Comparison of ENCODE assay signal across 1 cellular context in genomic region chr4:118278473-118279274, GRCh38.
A peak's percentile ranks its signal among the peaks of the same experiment; 100 is the strongest.
TF ChIP-seq lines count a peak whose summit lies in the region.

No MANE protein-coding gene starts in this region.

TF ChIP-seq in HepG2, 621 proteins besides CTCF, POLR2A, EP300 and RAD21 (continued from another document and continues in another):
- TF ChIP-seq ZFYVE20 (CRISPR knock-in tag; IDR thresholded peaks at IDR 0.05; ENCODE audit: borderline replicate concordance, low read depth) (peak; percentile 52; the same call in 1 of the 2 replicates), ZNF773 (CRISPR knock-in tag; IDR thresholded peaks at IDR 0.05; ENCODE audit: borderline replicate concordance) (0 out of 2 replicates have a peak, but pooled peaks have one; percentile 60), ZNF639 (CRISPR knock-in tag; conservative IDR thresholded peaks at IDR 0.05) (peak; percentile 52; the same call in 1 of the 2 replicates), WIZ (CRISPR knock-in tag; IDR thresholded peaks at IDR 0.05) (no peak; the same call in 1 of the 2 replicates), ZSCAN9 (CRISPR knock-in tag; IDR thresholded peaks at IDR 0.05; ENCODE audit: borderline replicate concordance) (peak; percentile 96), ZNF562 (CRISPR knock-in tag; IDR thresholded peaks at IDR 0.05; ENCODE audit: borderline replicate concordance) (no peak), REPIN1 (CRISPR knock-in tag; IDR thresholded peaks at IDR 0.05; ENCODE audit: borderline replicate concordance, low read depth) (peak; percentile 83; the same call in 1 of the 2 replicates), YY1 (IDR thresholded peaks at IDR 0.05; ENCODE audit: insufficient read depth, insufficient replicate concordance, low read depth, low read length) (peak; percentile 39), ZBED4 (CRISPR knock-in tag; IDR thresholded peaks at IDR 0.05; ENCODE audit: borderline replicate concordance) (peak; percentile 87; the same call in 1 of the 2 replicates), ZSCAN30 (CRISPR knock-in tag; IDR thresholded peaks at IDR 0.05) (peak; percentile 96), ZNF362 (CRISPR knock-in tag; IDR thresholded peaks at IDR 0.05; ENCODE audit: borderline replicate concordance) (peak; percentile 42; the same call in 1 of the 2 replicates), ZNF318 (CRISPR knock-in tag; IDR thresholded peaks at IDR 0.05) (no peak; the same call in 1 of the 2 replicates), ZNF550 (CRISPR knock-in tag; IDR thresholded peaks at IDR 0.05; ENCODE audit: borderline replicate concordance) (no peak), POGK (CRISPR knock-in tag; conservative IDR thresholded peaks at IDR 0.05) (peak; percentile 47; the same call in 1 of the 2 replicates), ARNTL (CRISPR knock-in tag; IDR thresholded peaks at IDR 0.05) (peak; percentile 76), KIAA2018 (CRISPR knock-in tag; IDR thresholded peaks at IDR 0.05; ENCODE audit: borderline replicate concordance) (no peak), MED1 (CRISPR knock-in tag; IDR thresholded peaks at IDR 0.05) (peak; percentile 80), THYN1 (CRISPR knock-in tag; IDR thresholded peaks at IDR 0.05; ENCODE audit: borderline replicate concordance, low read depth) (no peak), RFXAP (CRISPR knock-in tag; IDR thresholded peaks at IDR 0.05; ENCODE audit: borderline replicate concordance) (peak; percentile 75; the same call in 1 of the 2 replicates), ZFP41 (CRISPR knock-in tag; IDR thresholded peaks at IDR 0.05; ENCODE audit: borderline replicate concordance) (no peak; the same call in 1 of the 2 replicates), ZNF597 (CRISPR knock-in tag; IDR thresholded peaks at IDR 0.05) (no peak)
